In genomic region chr13:84933797-84934196, GRCh38 we compare ENCODE assay signal across 1 cellular context.
TF ChIP-seq lines count a peak whose summit lies in the region.

No MANE protein-coding gene starts in this region.

TF ChIP-seq in H1, 55 proteins besides CTCF, POLR2A, EP300 and RAD21 (continued from another document):
- TF ChIP-seq CHD7 (IDR thresholded peaks at IDR 0.05; ENCODE audit: insufficient replicate concordance, low read length) (no peak), ATF3 (IDR thresholded peaks at IDR 0.05; ENCODE audit: insufficient read depth, low read depth, low read length) (no peak), USF2 (IDR thresholded peaks at IDR 0.05; ENCODE audit: low read length) (no peak), KDM5A (IDR thresholded peaks at IDR 0.05; ENCODE audit: low read length) (no peak), SUZ12 (IDR thresholded peaks at IDR 0.05; ENCODE audit: low read length) (no peak), HDAC6 (IDR thresholded peaks at IDR 0.05; ENCODE audit: low read depth, low read length) (no peak), NANOG (IDR thresholded peaks at IDR 0.05; ENCODE audit: insufficient read depth, low read depth, low read length, poor library complexity, severe bottlenecking) (no peak), JUND (IDR thresholded peaks at IDR 0.05; ENCODE audit: low read length) (no peak), GABPA (IDR thresholded peaks at IDR 0.05; ENCODE audit: borderline replicate concordance, insufficient read depth, low read length) (no peak), ASH2L (IDR thresholded peaks at IDR 0.05; ENCODE audit: low read length) (no peak), MAFK (IDR thresholded peaks at IDR 0.05; ENCODE audit: low read depth, low read length) (no peak), CHD2 (IDR thresholded peaks at IDR 0.05; ENCODE audit: low read length) (no peak)
